Comparison of ENCODE assay signal across 17 cellular contexts in genomic region chr6:8619853-8620252, GRCh38.
"Had no signal": no experiment of that assay in that cellular context is flagged by ENCODE, and none has a peak within 500 bp of the region (broad histone marks: within the 10 kb centered on the region; RNA-seq: fewer than 3 reads in every experiment).

No MANE protein-coding gene starts in this region.

- H3K4me3 ChIP-seq: dorsolateral prefrontal cortex, lung, stomach, thyroid gland had no signal

- H2AFZ ChIP-seq: parathyroid adenoma had no signal

- H3K9me3 ChIP-seq: thyroid gland had no signal

- ATAC-seq: left lobe of liver; natural killer cell; sciatic nerve; stimulated activated effector memory CD8-positive, alpha-beta T cell treated with anti-CD3 and anti-CD28 coated beads, Interleukin-12 subunit alpha, Interleukin-12 subunit beta, amount 100 ng/mL, for 72 hours had no signal

- H3K36me3 ChIP-seq: stomach, thyroid gland had no signal

- H3K27me3 ChIP-seq: dorsolateral prefrontal cortex, stomach, thyroid gland had no signal

- DNase-seq: dorsolateral prefrontal cortex; effector CD4-positive, alpha-beta T cell; hypothalamus; natural killer cell; stimulated activated CD4-positive, alpha-beta T cell treated with anti-CD3 and anti-CD28 coated beads, Interleukin-2, amount 100 ng/mL, for 24 hours; stimulated activated CD4-positive, alpha-beta T cell treated with anti-CD3 and anti-CD28 coated beads, Interleukin-4, amount 100 ng/mL, for 24 hours; stimulated activated naive CD4-positive, alpha-beta T cell treated with Interleukin-2 at 50 U/mL for 16 hours; stomach; thyroid gland had no signal

- H3K4me1 ChIP-seq: parathyroid adenoma, stomach, thyroid gland had no signal

- FAIRE-seq: colon, frontal cortex, keratinocyte had no signal

- H3K9ac ChIP-seq: parathyroid adenoma had no signal

- H3K27ac ChIP-seq: dorsolateral prefrontal cortex, parathyroid adenoma, stomach, thyroid gland had no signal

- H3K79me2 ChIP-seq: parathyroid adenoma had no signal
